Comparison of ENCODE assay signal across 9 cellular contexts in the genomic region with DNA sequence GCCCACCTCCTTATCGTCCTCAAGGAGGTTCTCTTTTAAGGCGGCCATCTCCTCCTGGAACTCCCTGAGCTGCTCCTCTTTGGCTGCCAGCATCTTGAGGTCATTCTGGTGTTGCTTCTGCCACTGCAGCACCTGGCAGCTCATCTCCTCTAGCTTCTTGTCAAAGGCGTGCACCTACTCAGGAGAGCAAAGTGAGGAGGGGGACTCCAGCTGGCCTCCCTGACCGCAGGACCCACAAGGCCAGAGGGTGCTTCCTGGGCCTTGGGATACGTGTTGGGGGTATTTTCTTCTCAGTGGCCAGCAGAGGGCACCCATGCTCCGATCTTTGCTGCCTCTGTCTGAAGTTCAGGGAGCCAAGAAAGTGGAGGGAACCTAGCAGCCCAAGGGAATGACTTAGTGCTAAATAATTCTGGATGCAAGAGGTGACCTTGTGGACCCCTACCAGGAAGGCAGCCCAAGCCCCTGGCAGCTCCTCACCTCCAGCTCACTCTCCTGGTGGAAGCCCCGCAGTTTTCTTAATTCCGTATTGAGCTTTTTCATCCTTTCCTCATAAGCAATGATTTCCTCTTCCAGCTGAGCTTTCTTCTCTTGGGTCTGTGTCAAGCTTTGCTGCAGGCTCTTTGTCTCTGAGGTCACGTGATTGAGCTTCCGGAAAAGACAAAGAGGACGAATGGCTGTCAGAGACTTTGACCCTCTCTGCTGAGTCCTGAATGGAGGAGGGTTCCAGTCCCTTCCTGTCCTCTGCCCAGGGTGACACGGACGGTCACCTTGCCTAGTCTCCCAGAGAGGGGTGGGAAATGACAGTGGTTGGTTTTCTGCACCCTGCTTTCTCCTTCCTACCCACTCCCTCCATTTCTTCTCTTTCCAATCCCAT. TPM values are rescaled to one million over a fixed set of nuclear protein-coding genes. Genes with fewer than 3 reads are reported as not detected.
A peak's percentile ranks its signal among the peaks of the same experiment; 100 is the strongest.
DNase-seq lines count a peak whose midpoint lies in the region; ATAC-seq, FAIRE-seq and TF ChIP-seq lines count a peak whose summit lies in the region.
"Had no signal": no experiment of that assay in that cellular context is flagged by ENCODE, and none has a peak within 500 bp of the region (broad histone marks: within the 10 kb centered on the region; RNA-seq: fewer than 3 reads in every experiment).

No MANE protein-coding gene starts in this region.

- peak; percentile 28 to 73 (median 49) for DNase-seq in CD8-positive, alpha-beta T cell
- peak; percentile 78 for DNase-seq in GM23248
- peak; percentile 49 for DNase-seq in NCI-H146 treated with DMSO at 0.1 percent for 48 hours (lab: John Stamatoyannopoulos, UW; ENCODE audit: unreplicated experiment)
- peak; percentile 54 for DNase-seq in T-helper 9 cell
- DNase-seq in K562 (ENCODE audit: extremely low read depth in 1 of 4, low spot score in 3 of 4), result peak; percentile 73 to 81 (median 74)
- DNase-seq in iPS DF 6.9 (ENCODE audit: low read depth, low spot score), result peak; percentile 90
- peak; percentile 79 for DNase-seq in small intestine

- no peaks in the 10 kb centered on the region for H3K4me1 Mint-ChIP-seq in CD8-positive, alpha-beta T cell (ENCODE audit: low read depth)

- intact Hi-C loops in CD8-positive, alpha-beta T cell (cut with DNase I, micrococcal nuclease), result loop anchor here (2.0 to 10.0 kb wide), 6 partner anchors 342 to 1910 kb away; no protein-coding TSS in a partner anchor
- intact Hi-C loops in K562 (cut with micrococcal nuclease), result loop anchor here (2.0 to 5.0 kb wide), 3 partner anchors 26 to 1832 kb away; no protein-coding TSS in a partner anchor

- no peak for TF ChIP-seq EP300 in K562 (IDR thresholded peaks at IDR 0.05; ENCODE audit: low read length)

- no peaks in the 10 kb centered on the region for H3K9me2 ChIP-seq in GM23248 (ENCODE audit: insufficient read depth)

- no peaks in the 10 kb centered on the region for H3K4me1 ChIP-seq in CD8-positive, alpha-beta T cell (ENCODE audit: insufficient read depth, low read length)
- H3K4me1 ChIP-seq in GM23248 (ENCODE audit: insufficient read depth) (no peaks in the 10 kb centered on the region), K562 (replicated peaks in 1 of 2; ENCODE audit: control insufficient read depth in 2 of 2, insufficient read depth in 2 of 2, low read length in 2 of 2) (peaks cover 0 to 8% of the 10 kb centered on the region in 2 experiments; a peak in 1 of 5 replicates), iPS DF 6.9 (ENCODE audit: control insufficient read depth, insufficient read depth, low read length) (peaks cover 4% of the 10 kb centered on the region), small intestine (ENCODE audit: control insufficient read depth in 2 of 2, insufficient read depth in 1 of 2, low read depth in 1 of 2, low read length in 1 of 2) (no peaks in the 10 kb centered on the region)

- FAIRE-seq in K562 (lab: Jason Lieb, UNC), result peak; percentile 98
- no peak for FAIRE-seq in small intestine (lab: Jason Lieb, UNC)

- no peaks in the 10 kb centered on the region for H3K36me3 ChIP-seq in CD8-positive, alpha-beta T cell (ENCODE audit: insufficient read depth, low read length)
- H3K36me3 ChIP-seq in GM23248 (ENCODE audit: low read depth) (no peaks in the 10 kb centered on the region), K562 (ENCODE audit: control insufficient read depth, insufficient read depth, low read length) (no peaks in the 10 kb centered on the region), iPS DF 6.9 (ENCODE audit: control insufficient read depth, insufficient read depth, low read length) (no peaks in the 10 kb centered on the region), small intestine (ENCODE audit: control insufficient read depth in 2 of 2, insufficient read depth in 2 of 2, low read length in 2 of 2) (peaks cover 0 to 2% of the 10 kb centered on the region in 2 donors)

- H3K79me2 ChIP-seq in GM23248 (ENCODE audit: insufficient read depth), result no peaks in the 10 kb centered on the region
- H3K79me2 ChIP-seq in K562 (ENCODE audit: control insufficient read depth, insufficient read depth, low read length), result no peaks in the 10 kb centered on the region

- H3K9me3 ChIP-seq in CD8-positive, alpha-beta T cell (ENCODE audit: low read length), result no peaks in the 10 kb centered on the region
- H3K9me3 ChIP-seq in GM23248 (ENCODE audit: low read depth) (no peaks in the 10 kb centered on the region), K562 (replicated peaks; ENCODE audit: control insufficient read depth, insufficient read depth, low read depth, low read length) (no peaks in the 10 kb centered on the region), iPS DF 6.9 (ENCODE audit: control insufficient read depth, insufficient read depth, low read length) (no peaks in the 10 kb centered on the region), small intestine (ENCODE audit: control insufficient read depth, low read depth) (no peaks in the 10 kb centered on the region)

- H3K27ac ChIP-seq in CD8-positive, alpha-beta T cell (ENCODE audit: low read depth, low read length), result no peak overlapping the region
- H3K27ac ChIP-seq in GM23248 (no peak overlapping the region), K562 (ENCODE audit: extremely low read depth, low read depth, low read length) (no peak overlapping the region), iPS DF 6.9 (ENCODE audit: low read length) (no peak overlapping the region), small intestine (ENCODE audit: low read depth in 1 of 2, low read length in 1 of 2) (no peak overlapping the region)

- no peak overlapping the region for H3K27ac Mint-ChIP-seq in CD8-positive, alpha-beta T cell
- H3K27ac Mint-ChIP-seq: T-helper 1 cell treated with Interleukin-12 subunit alpha and Interleukin-12 subunit beta and Interleukin-4 antibody, amounts not matched to agents 30 μg/mL and 1 μg/mL, for 36 hours had no signal

- no peak overlapping the region for H3K4me2 ChIP-seq in GM23248 (ENCODE audit: unreplicated experiment)
- no peak overlapping the region for H3K4me2 ChIP-seq in K562 (ENCODE audit: insufficient read depth, low read length)

- no peaks in the 10 kb centered on the region for H3F3A ChIP-seq in GM23248 (ENCODE audit: insufficient read depth)

- H3K36me3 Mint-ChIP-seq in CD8-positive, alpha-beta T cell, result no peaks in the 10 kb centered on the region

- H3K9ac ChIP-seq in GM23248 (no peak overlapping the region), K562 (ENCODE audit: insufficient read depth in 1 of 2, low read depth in 2 of 2, low read length in 2 of 2) (no peak overlapping the region)

- POLR2A ChIA-PET in CD8-positive, alpha-beta T cell (lab: Charles Lee), result no interaction called here
- POLR2A ChIA-PET in K562 (lab: Yijun Ruan, JAX), result interaction anchor here (1.1 kb wide), 1 partner anchor 11 kb away, joined by 3 read pairs; no protein-coding TSS in a partner anchor

- no peaks in the 10 kb centered on the region for H3K9me1 ChIP-seq in K562 (ENCODE audit: control insufficient read depth, insufficient read depth, low read length)

- H3K9me3 Mint-ChIP-seq in CD8-positive, alpha-beta T cell, result no peaks in the 10 kb centered on the region
- H3K9me3 Mint-ChIP-seq: T-helper 1 cell treated with Interleukin-12 subunit alpha and Interleukin-12 subunit beta and Interleukin-4 antibody, amounts not matched to agents 30 μg/mL and 1 μg/mL, for 36 hours had no signal

- H3K27me3 ChIP-seq in CD8-positive, alpha-beta T cell (ENCODE audit: insufficient read depth, low read length), result no peaks in the 10 kb centered on the region
- H3K27me3 ChIP-seq in GM23248 (replicated peaks; ENCODE audit: insufficient read depth) (no peaks in the 10 kb centered on the region), K562 (ENCODE audit: control insufficient read depth in 2 of 2, insufficient read depth in 2 of 2, low read length in 2 of 2) (peaks cover 5 to 10% of the 10 kb centered on the region in 2 experiments; a peak in 4 of 5 replicates), iPS DF 6.9 (ENCODE audit: control insufficient read depth, insufficient read depth, low read length) (no peaks in the 10 kb centered on the region), small intestine (ENCODE audit: control insufficient read depth in 2 of 2, insufficient read depth in 2 of 2, low read length in 2 of 2) (no peaks in the 10 kb centered on the region)

- TF ChIP-seq RAD21 in K562 (CRISPR knock-in tag; conservative IDR thresholded peaks at IDR 0.05 in 1 of 2, IDR thresholded peaks at IDR 0.05 in 1 of 2), result peak; percentile 76 to 84

- H3K4me3 ChIP-seq in CD8-positive, alpha-beta T cell (ENCODE audit: low read depth, low read length), result no peak overlapping the region
- H3K4me3 ChIP-seq in GM23248, result no peak overlapping the region
- no peak overlapping the region for H3K4me3 ChIP-seq in K562
- no peak overlapping the region for H3K4me3 ChIP-seq in iPS DF 6.9 (ENCODE audit: low read length)
- H3K4me3 ChIP-seq in small intestine (ENCODE audit: low read depth in 1 of 2, low read length in 2 of 2), result no peak overlapping the region

- CTCF ChIA-PET in CD8-positive, alpha-beta T cell (lab: Charles Lee), result interaction anchor here (0.8 to 2.5 kb wide), 16 partner anchors 8 to 1834 kb away, joined by 3 to 17 read pairs (median 4); partner anchors contain the start of gene PMFBP1
- CTCF ChIA-PET in K562 (lab: Yijun Ruan, JAX; ENCODE audit: low intra/inter-chr PET ratio), result interaction anchor here (0.6 to 1.3 kb wide), 4 partner anchors 110 to 1073 kb away, joined by 3 read pairs; no protein-coding TSS in a partner anchor

- in situ Hi-C loops in GM23248 (cut with MboI), result loop anchor here (10.0 kb wide), 1 partner anchor 340 kb away; no protein-coding TSS in a partner anchor
- in situ Hi-C loops in K562 (cut with MboI), result no loop called here

- ATAC-seq in CD8-positive, alpha-beta T cell, result peak; percentile 57
- ATAC-seq in K562 (peak; percentile 95), HG02981 (IDR thresholded peaks at IDR 0.05; ENCODE audit: unreplicated experiment) (no peak)

- H2AFZ ChIP-seq in GM23248 (0 out of 2 replicates have a peak overlapping the region, but pooled peaks have one; percentile 52), K562 (ENCODE audit: low read depth, low read length) (peak overlapping the region; percentile 29; the same call in 1 of the 2 replicates)

- no TSS peak for BruUV-seq in K562 (replicated peaks; lab: Mats Ljungman, UMichigan)

- TF ChIP-seq CTCF in CD8-positive, alpha-beta T cell (IDR thresholded peaks at IDR 0.05), result peak; percentile 66
- TF ChIP-seq CTCF in K562 (IDR thresholded peaks at IDR 0.05 in 2 of 3, conservative IDR thresholded peaks at IDR 0.05 in 1 of 3; ENCODE audit: insufficient read depth in 2 of 3, low read depth in 1 of 3, low read length in 3 of 3), result peak; percentile 81 to 91 (median 90)

- H3K27me3 Mint-ChIP-seq in CD8-positive, alpha-beta T cell (ENCODE audit: low read depth), result no peaks in the 10 kb centered on the region

- no peak for TF ChIP-seq POLR2A in K562 (conservative IDR thresholded peaks at IDR 0.05)

- no peak overlapping the region for H3K4me3 Mint-ChIP-seq in CD8-positive, alpha-beta T cell
- H3K4me3 Mint-ChIP-seq: T-helper 1 cell treated with Interleukin-12 subunit alpha and Interleukin-12 subunit beta and Interleukin-4 antibody, amounts not matched to agents 30 μg/mL and 1 μg/mL, for 36 hours had no signal

- H4K20me1 ChIP-seq in GM23248 (ENCODE audit: insufficient read depth) (no peaks in the 10 kb centered on the region), K562 (replicated peaks; ENCODE audit: control insufficient read depth, insufficient read depth, low read length) (no peaks in the 10 kb centered on the region; the same call in 1 of the 2 replicates)

- 30 to 35% methylated on average over 13 of the region's 13 CpGs for whole genome bisulfite sequencing in GM23248 (ENCODE audit: low coverage in 1 of 2, low lambda C conversion rate in 2 of 2, missing lambda C conversion rate in 2 of 2), 2 experiments
- 17% methylated on average over 13 of the region's 13 CpGs for WGBS in K562 (ENCODE audit: insufficient coverage, low coverage, missing lambda C conversion rate)
- WGBS in iPS DF 6.9 (ENCODE audit: insufficient coverage, insufficient read length), result no CpG with 5 or more reads among the region's 13 CpGs
- WGBS in small intestine, 3 donors, result 33 to 42% (median 39%) methylated on average over 13 of the region's 13 CpGs

RNA-seq across cellular contexts. Expression of gene DHX38, which starts 31.4 kb away (rescaled TPM):
- 100 to 1,000 TPM; 122 to 126 TPM for total RNA-seq in CD8-positive, alpha-beta T cell
- 30.1 and 31.5 TPM in 2 replicates for total RNA-seq in GM23248 (2014; rRNA removed; shearing (Covaris generic))
- polyA plus RNA-seq in GM23248 (2016; fragmentation: Nextera tagmentation; extraction: Ambion mirVana) (23.1 and 23.7 TPM in 2 replicates), K562 (2011; rRNA removed) (31.2 and 45.2 TPM in 2 replicates), K562 (2014; fragmentation: Illumina TruSeq; extraction: Trizol) (40.8 and 45.3 TPM in 2 replicates), K562 (2014; fragmentation: Nextera tagmentation; extraction: Ambion mirVana) (1 to 10 TPM; 2.8 to 4.6 TPM), K562 (2014; rRNA removed) (43.3 and 60.5 TPM in 2 replicates), small intestine (10 to 100 TPM; 40.6 to 63.7 (median 53.2) TPM)
- 206 and 282 TPM in 2 replicates for total RNA-seq in K562 (2011; cell fraction: chromatin; rRNA removed; ENCODE audit: low replicate concordance)
- 127 and 144 TPM in 2 replicates for total RNA-seq in K562 (2011; cell fraction: nucleolus; rRNA removed)
- total RNA-seq in K562 (2011; cell fraction: nucleoplasm; rRNA removed), result 116 and 134 TPM in 2 replicates
- total RNA-seq in K562 (2014; rRNA removed) (60.2 and 63.7 TPM in 2 replicates), K562 (2014; rRNA removed; fragmentation: Illumina TruSeq; extraction: Trizol) (30.1 and 32.8 TPM in 2 replicates), K562 (2015; rRNA removed; fragmentation: Illumina TruSeq; extraction: Trizol) (39.6 and 43.5 TPM in 2 replicates), K562 (2021) (54.8 and 76.8 TPM in 2 replicates)
- polyA plus RNA-seq in K562 (2011; cell fraction: cytosol; rRNA removed), result 38.9 and 39.4 TPM in 2 replicates
- polyA plus RNA-seq in K562 (2011; cell fraction: nucleus; rRNA removed), result 221 and 229 TPM in 2 replicates
- polyA plus RNA-seq in K562 (2012), result 53.2 and 74.0 TPM in 2 replicates
- 66.8 and 81.1 TPM in 2 replicates for polyA minus RNA-seq in K562 (2011; rRNA and poly(A)+ RNA removed)
- polyA minus RNA-seq in K562 (2011; cell fraction: cytosol; rRNA and poly(A)+ RNA removed), result 46.6 and 58.3 TPM in 2 replicates
- polyA minus RNA-seq in K562 (2011; cell fraction: nucleus; rRNA and poly(A)+ RNA removed), result 57.4 and 69.6 TPM in 2 replicates

RNA-seq across cellular contexts. Expression of gene TXNL4B, which starts 31.6 kb away (rescaled TPM):
- total RNA-seq in CD8-positive, alpha-beta T cell, result 10 to 100 TPM; 16.7 to 18.3 TPM
- total RNA-seq in GM23248 (2014; rRNA removed; shearing (Covaris generic)), result 6.6 and 10.1 TPM in 2 replicates
- polyA plus RNA-seq in GM23248 (2016; fragmentation: Nextera tagmentation; extraction: Ambion mirVana) (9.1 and 10.0 TPM in 2 replicates), K562 (2011; rRNA removed) (25.7 and 38.0 TPM in 2 replicates), K562 (2014; fragmentation: Illumina TruSeq; extraction: Trizol) (20.0 and 23.3 TPM in 2 replicates), K562 (2014; fragmentation: Nextera tagmentation; extraction: Ambion mirVana) (10 to 100 TPM; 22.3 to 26.9 TPM), K562 (2014; rRNA removed) (19.9 and 21.9 TPM in 2 replicates), small intestine (10 to 100 TPM; 11.3 to 12.3 (median 12.0) TPM)
- total RNA-seq in K562 (2011; cell fraction: chromatin; rRNA removed; ENCODE audit: low replicate concordance), result 23.5 and 42.9 TPM in 2 replicates
- 14.0 and 14.7 TPM in 2 replicates for total RNA-seq in K562 (2011; cell fraction: nucleolus; rRNA removed)
- 18.0 and 21.7 TPM in 2 replicates for total RNA-seq in K562 (2011; cell fraction: nucleoplasm; rRNA removed)
- total RNA-seq in K562 (2014; rRNA removed) (11.9 and 14.6 TPM in 2 replicates), K562 (2014; rRNA removed; fragmentation: Illumina TruSeq; extraction: Trizol) (22.9 and 24.0 TPM in 2 replicates), K562 (2015; rRNA removed; fragmentation: Illumina TruSeq; extraction: Trizol) (14.4 and 15.9 TPM in 2 replicates), K562 (2021) (19.9 and 21.5 TPM in 2 replicates)
- 15.0 and 22.2 TPM in 2 replicates for polyA plus RNA-seq in K562 (2011; cell fraction: cytosol; rRNA removed)
- polyA plus RNA-seq in K562 (2011; cell fraction: nucleus; rRNA removed), result 11.2 and 12.1 TPM in 2 replicates
- polyA plus RNA-seq in K562 (2012), result 12.0 and 15.4 TPM in 2 replicates
- polyA minus RNA-seq in K562 (2011; rRNA and poly(A)+ RNA removed), result 20.4 and 23.6 TPM in 2 replicates
- 8.6 and 12.0 TPM in 2 replicates for polyA minus RNA-seq in K562 (2011; cell fraction: cytosol; rRNA and poly(A)+ RNA removed)
- 8.8 and 17.0 TPM in 2 replicates for polyA minus RNA-seq in K562 (2011; cell fraction: nucleus; rRNA and poly(A)+ RNA removed)

RNA-seq across cellular contexts. Expression of gene PMFBP1, which starts 47.0 kb away (rescaled TPM):
- under 1 TPM; 0.50 to 0.84 TPM for total RNA-seq in CD8-positive, alpha-beta T cell
- total RNA-seq in GM23248 (2014; rRNA removed; shearing (Covaris generic)), result not detected in 2 replicates
- not detected in 2 replicates for polyA plus RNA-seq in GM23248 (2016; fragmentation: Nextera tagmentation; extraction: Ambion mirVana)
- 0.32 and 0.67 TPM in 2 replicates for total RNA-seq in K562 (2011; cell fraction: chromatin; rRNA removed; ENCODE audit: low replicate concordance)
- total RNA-seq in K562 (2011; cell fraction: nucleolus; rRNA removed), result 0.26 and 0.33 TPM in 2 replicates
- total RNA-seq in K562 (2011; cell fraction: nucleoplasm; rRNA removed), result 0.15 and 0.53 TPM in 2 replicates
- total RNA-seq in K562 (2014; rRNA removed), result 0.68 and 0.78 TPM in 2 replicates
- total RNA-seq in K562 (2014; rRNA removed; fragmentation: Illumina TruSeq; extraction: Trizol), result 0.64 and 0.91 TPM in 2 replicates
- total RNA-seq in K562 (2015; rRNA removed; fragmentation: Illumina TruSeq; extraction: Trizol), result 0.34 and 0.72 TPM in 2 replicates
- total RNA-seq in K562 (2021), result 0.27 and 0.47 TPM in 2 replicates
- 0.13 and 0.20 TPM in 2 replicates for polyA plus RNA-seq in K562 (2011; rRNA removed)
- 0.09 TPM in 1 of 2 replicates, not detected in the other for polyA plus RNA-seq in K562 (2011; cell fraction: cytosol; rRNA removed)
- polyA plus RNA-seq in K562 (2011; cell fraction: nucleus; rRNA removed), result 0.41 and 0.87 TPM in 2 replicates
- 0.59 and 2.5 TPM in 2 replicates for polyA plus RNA-seq in K562 (2012)
- polyA plus RNA-seq in K562 (2014; fragmentation: Illumina TruSeq; extraction: Trizol), result 0.21 and 0.64 TPM in 2 replicates
- under 1 TPM; 0.15 to 0.41 TPM for polyA plus RNA-seq in K562 (2014; fragmentation: Nextera tagmentation; extraction: Ambion mirVana)
- polyA plus RNA-seq in K562 (2014; rRNA removed), result 0.18 and 0.29 TPM in 2 replicates
- polyA minus RNA-seq in K562 (2011; rRNA and poly(A)+ RNA removed), result 0.95 and 1.5 TPM in 2 replicates
- not detected in 2 replicates for polyA minus RNA-seq in K562 (2011; cell fraction: cytosol; rRNA and poly(A)+ RNA removed)
- polyA minus RNA-seq in K562 (2011; cell fraction: nucleus; rRNA and poly(A)+ RNA removed), result 0.40 and 0.89 TPM in 2 replicates
- 1 to 10 TPM; 1.1 to 3.6 (median 1.1) TPM for polyA plus RNA-seq in small intestine
